ENCODE assay signal across 32 cellular contexts in the genomic region with DNA sequence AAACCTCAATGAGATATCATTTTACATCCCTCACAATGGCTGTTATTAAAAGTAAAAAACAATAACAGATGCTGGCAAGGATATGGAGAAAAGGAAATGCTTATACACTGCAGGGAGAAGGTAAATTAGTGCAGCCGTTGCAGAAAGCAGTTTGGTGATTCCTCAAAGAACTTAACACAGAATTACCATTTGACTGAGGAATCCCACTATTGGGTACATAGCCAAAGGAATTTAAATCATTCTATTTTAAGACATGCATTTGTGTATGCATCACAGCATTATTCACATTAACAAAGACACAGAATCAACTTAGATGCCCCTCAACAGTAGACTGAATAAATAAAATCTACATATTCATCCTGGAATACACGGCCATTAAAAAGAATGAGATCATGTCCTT.
"Had no signal": no experiment of that assay in that cellular context is flagged by ENCODE, and none has a peak within 500 bp of the region (broad histone marks: within the 10 kb centered on the region; RNA-seq: fewer than 3 reads in every experiment).

No MANE protein-coding gene starts in this region.

- H3K9me3 ChIP-seq: prostate gland, right atrium auricular region, suprapubic skin, upper lobe of right lung, uterus had no signal

- ATAC-seq: effector memory CD8-positive, alpha-beta T cell; heart right ventricle; left lobe of liver; mucosa of descending colon; naive thymus-derived CD4-positive, alpha-beta T cell; sciatic nerve; stimulated activated naive CD8-positive, alpha-beta T cell treated with anti-CD3 and anti-CD28 coated beads, Interleukin-15, amount 100 ng/mL, for 72 hours; upper lobe of right lung had no signal

- DNase-seq: dermis blood vessel endothelial cell; effector memory CD8-positive, alpha-beta T cell; erythroblast; esophagus squamous epithelium; foreskin melanocyte; glutamatergic neuron; heart right ventricle; hippocampal formation; kidney; mesenchymal stem cell; mucosa of descending colon; naive thymus-derived CD4-positive, alpha-beta T cell; nucleus accumbens; stimulated activated CD4-positive, alpha-beta T cell treated with anti-CD3 and anti-CD28 coated beads, Interleukin-12 subunit alpha, Interleukin-12 subunit beta, amount 100 ng/mL, for 4 hours; stimulated activated CD4-positive, alpha-beta T cell treated with anti-CD3 and anti-CD28 coated beads, Interleukin-1b, Interleukin-23, amount 100 ng/mL, for 48 hours; stimulated activated CD4-positive, alpha-beta T cell treated with anti-CD3 and anti-CD28 coated beads, Interleukin-4, amount 100 ng/mL, for 1 hour; stimulated activated CD8-positive, alpha-beta memory T cell treated with anti-CD3 and anti-CD28 coated beads, Interleukin-4, amount 100 ng/mL, for 48 hours; stimulated activated naive CD4-positive, alpha-beta T cell; stimulated activated naive CD8-positive, alpha-beta T cell treated with anti-CD3 and anti-CD28 coated beads, Interleukin-15, amount 100 ng/mL, for 72 hours; transverse colon; upper lobe of right lung; uterus had no signal

- H3K4me2 ChIP-seq: smooth muscle cell had no signal

- H3K4me3 Mint-ChIP-seq: effector memory CD8-positive, alpha-beta T cell; mesothelial cell of epicardium; naive thymus-derived CD4-positive, alpha-beta T cell; nephron; stimulated activated naive CD8-positive, alpha-beta T cell treated with anti-CD3 and anti-CD28 coated beads, Interleukin-15, amount 100 ng/mL, for 72 hours had no signal

- H3K27ac ChIP-seq: coronary artery, esophagus squamous epithelium, heart right ventricle, prostate gland, right atrium auricular region, suprapubic skin, transverse colon, upper lobe of right lung, uterus had no signal

- H3K4me1 ChIP-seq: esophagus squamous epithelium, heart right ventricle, prostate gland, right atrium auricular region, suprapubic skin, transverse colon, upper lobe of right lung, uterus had no signal

- H3K36me3 Mint-ChIP-seq: mesothelial cell of epicardium; naive thymus-derived CD4-positive, alpha-beta T cell had no signal

- H3K9me3 Mint-ChIP-seq: nephron had no signal

- H3K36me3 ChIP-seq: esophagus squamous epithelium, heart right ventricle, prostate gland, right atrium auricular region, suprapubic skin, transverse colon, upper lobe of right lung, uterus had no signal

- H3K27me3 Mint-ChIP-seq: effector memory CD8-positive, alpha-beta T cell; naive thymus-derived CD4-positive, alpha-beta T cell; stimulated activated naive CD8-positive, alpha-beta T cell treated with anti-CD3 and anti-CD28 coated beads, Interleukin-15, amount 100 ng/mL, for 72 hours had no signal

- H3K27ac Mint-ChIP-seq: effector memory CD8-positive, alpha-beta T cell; mesothelial cell of epicardium; naive thymus-derived CD4-positive, alpha-beta T cell; nephron; stimulated activated naive CD8-positive, alpha-beta T cell treated with anti-CD3 and anti-CD28 coated beads, Interleukin-15, amount 100 ng/mL, for 72 hours had no signal

- FAIRE-seq: endometrium, kidney had no signal

- H3K27me3 ChIP-seq: esophagus squamous epithelium, heart right ventricle, right atrium auricular region, suprapubic skin, transverse colon, upper lobe of right lung, uterus had no signal

- H3K4me1 Mint-ChIP-seq: mesothelial cell of epicardium; nephron; stimulated activated naive CD8-positive, alpha-beta T cell treated with anti-CD3 and anti-CD28 coated beads, Interleukin-15, amount 100 ng/mL, for 72 hours had no signal

- H3K4me3 ChIP-seq: coronary artery, esophagus squamous epithelium, heart right ventricle, mucosa of descending colon, prostate gland, right atrium auricular region, smooth muscle cell, suprapubic skin, transverse colon, upper lobe of right lung, uterus had no signal
